10 cellular contexts compared by ENCODE assay signal in the genomic region with DNA sequence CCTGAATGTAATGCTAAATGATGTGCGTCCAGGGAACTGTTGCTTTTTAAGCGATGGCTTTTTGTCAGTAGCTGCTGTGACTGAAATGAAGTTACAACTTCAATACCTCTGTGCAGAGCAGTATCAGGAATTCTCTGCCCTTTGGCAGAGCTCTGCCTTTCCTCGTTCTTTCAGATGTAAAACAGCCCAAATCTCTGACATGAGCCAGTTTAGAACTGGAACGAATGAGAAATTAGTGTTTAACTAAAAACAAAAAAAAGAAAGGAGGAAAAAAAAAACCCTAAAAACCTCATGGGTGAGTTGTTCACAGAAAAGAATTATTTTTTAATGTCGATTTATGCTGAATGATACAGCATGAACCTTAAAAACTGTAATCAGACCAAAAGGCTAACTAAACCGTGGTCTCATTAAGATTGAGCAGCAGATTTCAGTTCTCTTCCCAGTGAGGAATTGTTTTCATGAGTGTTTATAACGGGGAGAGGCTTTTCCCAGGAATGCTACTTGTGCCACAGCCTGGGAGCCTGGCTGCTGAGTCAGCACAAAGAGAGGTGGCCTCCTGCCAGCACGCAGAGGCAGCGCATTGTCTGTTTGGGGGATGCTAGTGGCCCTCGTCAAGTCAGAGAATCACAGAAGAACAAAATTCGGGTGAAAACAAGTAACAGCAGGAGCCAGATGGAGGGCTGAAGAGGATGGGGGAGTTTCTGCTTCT.
A peak's percentile ranks its signal among the peaks of the same experiment; 100 is the strongest.
DNase-seq lines count a peak whose midpoint lies in the region; TF ChIP-seq lines count a peak whose summit lies in the region.
"Had no signal": no experiment of that assay in that cellular context is flagged by ENCODE, and none has a peak within 500 bp of the region (broad histone marks: within the 10 kb centered on the region; RNA-seq: fewer than 3 reads in every experiment).

No MANE protein-coding gene starts in this region.

- H3K4me2 ChIP-seq in osteoblast (ENCODE audit: insufficient read depth, low read length), result peak overlapping the region; percentile 70

- H3K9me3 ChIP-seq in osteoblast (ENCODE audit: low read depth, low read length), result no peaks in the 10 kb centered on the region

- TF ChIP-seq CTCF in RWPE1 (conservative IDR thresholded peaks at IDR 0.05; ENCODE audit: low read depth), result no peak
- no peak for TF ChIP-seq CTCF in glutamatergic neuron (IDR thresholded peaks at IDR 0.05; ENCODE audit: partially characterized antibody, unreplicated experiment)
- TF ChIP-seq CTCF in osteoblast (IDR thresholded peaks at IDR 0.05; ENCODE audit: extremely low read depth, low read depth, low read length), result no peak

- peaks cover 33% of the 10 kb centered on the region for H3K4me1 Mint-ChIP-seq in glutamatergic neuron (ENCODE audit: low read depth, unreplicated experiment)

- H2AFZ ChIP-seq in osteoblast (ENCODE audit: low read length), result no peak overlapping the region

- H3K27me3 ChIP-seq in osteoblast (ENCODE audit: insufficient read depth, low read length), result no peaks in the 10 kb centered on the region

- DNase-seq in DMS79 (lab: John Stamatoyannopoulos, UW) (peak; percentile 17), RWPE1 (ENCODE audit: low spot score) (peak; percentile 20), glutamatergic neuron (peak; percentile 53), osteoblast (ENCODE audit: insufficient read length, low spot score, missing footprints) (no peak), NCI-H1048 (lab: John Stamatoyannopoulos, UW) (no peak), HPDE6-E6E7 (ENCODE audit: extremely low spot score) (no peak), SK-N-DZ (ENCODE audit: low spot score) (no peak), middle frontal gyrus (ENCODE audit: extremely low spot score, low spot score) (no peak)
- DNase-seq: occipital lobe had no signal

- peak overlapping the region; percentile 57 for H3K27ac ChIP-seq in RWPE1
- H3K27ac ChIP-seq in osteoblast (ENCODE audit: low read depth, low read length), result peak overlapping the region; percentile 80

- H3K79me2 ChIP-seq in osteoblast (ENCODE audit: insufficient read depth, low read length), result peaks cover 78% of the 10 kb centered on the region

- peak overlapping the region; percentile 79 for H3K27ac Mint-ChIP-seq in glutamatergic neuron (ENCODE audit: unreplicated experiment)

- H3K36me3 ChIP-seq in osteoblast (ENCODE audit: insufficient read depth, low read length), result peaks cover 22% of the 10 kb centered on the region

- no peaks in the 10 kb centered on the region for H3K27me3 Mint-ChIP-seq in glutamatergic neuron (ENCODE audit: unreplicated experiment)

- no peak overlapping the region for H3K4me3 ChIP-seq in osteoblast (ENCODE audit: insufficient read depth, low read length)
- H3K4me3 ChIP-seq: GM12878 had no signal

- H4K20me1 ChIP-seq in osteoblast (ENCODE audit: insufficient read depth, low read length), result peaks cover 57% of the 10 kb centered on the region

- peak overlapping the region; percentile 76 for H3K4me3 Mint-ChIP-seq in glutamatergic neuron (ENCODE audit: unreplicated experiment)

- CTCF ChIA-PET in RWPE1 (lab: Yijun Ruan, JAX), result interaction anchor here (0.7 to 1.0 kb wide), 2 partner anchors 26 to 313 kb away, joined by 3 read pairs; no protein-coding TSS in a partner anchor

- no peaks in the 10 kb centered on the region for H3K36me3 Mint-ChIP-seq in glutamatergic neuron (ENCODE audit: unreplicated experiment)

- H3K9me3 Mint-ChIP-seq in glutamatergic neuron (ENCODE audit: unreplicated experiment), result peaks cover 1% of the 10 kb centered on the region

- POLR2A ChIA-PET in RWPE1 (lab: Yijun Ruan, JAX; ENCODE audit: low non-redundant PET), result no interaction called here

- peaks cover 21% of the 10 kb centered on the region for H3K4me1 ChIP-seq in osteoblast (ENCODE audit: insufficient read depth, low read length)

Comparison
In these comparisons a context has a peak if more than half of its experiments do, and no peak if none do; other contexts are left out.
1. DNase-seq: peak in DMS79 (single experiment), RWPE1 (single experiment) and glutamatergic neuron (single experiment); none in osteoblast (single experiment), NCI-H1048 (single experiment), HPDE6-E6E7 (single experiment), SK-N-DZ (single experiment) and middle frontal gyrus (single experiment).